1 cellular context compared by ENCODE assay signal in genomic region chr2:36966370-36967235, GRCh38.
A peak's percentile ranks its signal among the peaks of the same experiment; 100 is the strongest.
TF ChIP-seq lines count a peak whose summit lies in the region.

STRN (minus strand) TSS chr2:36966536; CDS start chr2:36966463, 73 bp downstream.

TF ChIP-seq in HepG2, 621 proteins besides CTCF, POLR2A, EP300 and RAD21 (continued from another document and continues in another):
- TF ChIP-seq HMGXB3 (CRISPR knock-in tag; IDR thresholded peaks at IDR 0.05; ENCODE audit: borderline replicate concordance) (no peak; the same call in 1 of the 2 replicates), ZNF597 (CRISPR knock-in tag; IDR thresholded peaks at IDR 0.05) (no peak), SRSF9 (IDR thresholded peaks at IDR 0.05; ENCODE audit: borderline replicate concordance, insufficient read depth, low read depth, low read length, poor library complexity, severe bottlenecking) (no peak), CCDC6 (CRISPR knock-in tag; IDR thresholded peaks at IDR 0.05) (peak; percentile 67; the same call in 1 of the 2 replicates), STAT5B (CRISPR knock-in tag; IDR thresholded peaks at IDR 0.05) (no peak), ZNF552 (CRISPR knock-in tag; IDR thresholded peaks at IDR 0.05; ENCODE audit: borderline replicate concordance) (no peak), ZNF230 (CRISPR knock-in tag; IDR thresholded peaks at IDR 0.05) (peak; percentile 81), MXD1 (CRISPR knock-in tag; IDR thresholded peaks at IDR 0.05) (peak; percentile 79), TOPORS (CRISPR knock-in tag; IDR thresholded peaks at IDR 0.05) (0 out of 2 replicates have a peak, but pooled peaks have one; percentile 38), CAMTA2 (CRISPR knock-in tag; IDR thresholded peaks at IDR 0.05; ENCODE audit: borderline replicate concordance) (peak; percentile 57; the same call in 1 of the 2 replicates), TERF1 (CRISPR knock-in tag; IDR thresholded peaks at IDR 0.05) (no peak), KAT8 (CRISPR knock-in tag; IDR thresholded peaks at IDR 0.05) (peak; percentile 52; the same call in 1 of the 2 replicates), ZNF431 (CRISPR knock-in tag; IDR thresholded peaks at IDR 0.05; ENCODE audit: borderline replicate concordance, low read depth) (0 out of 2 replicates have a peak, but pooled peaks have one; percentile 89), ZNF407 (CRISPR knock-in tag; IDR thresholded peaks at IDR 0.05; ENCODE audit: not compliant biosample characterization) (peak; percentile 88), ZC3H13 (CRISPR knock-in tag; IDR thresholded peaks at IDR 0.05) (peak; percentile 86), ZNF142 (CRISPR knock-in tag; IDR thresholded peaks at IDR 0.05) (peak; percentile 99), HNRNPLL (IDR thresholded peaks at IDR 0.05; ENCODE audit: low read depth, low read length, poor library complexity, severe bottlenecking) (peak; percentile 74), KDM5B (CRISPR knock-in tag; IDR thresholded peaks at IDR 0.05; ENCODE audit: borderline replicate concordance) (peak; percentile 71; the same call in 1 of the 2 replicates), RFXAP (CRISPR knock-in tag; IDR thresholded peaks at IDR 0.05; ENCODE audit: borderline replicate concordance) (peak; percentile 3; the same call in 1 of the 2 replicates), FOXJ3 (CRISPR knock-in tag; IDR thresholded peaks at IDR 0.05; ENCODE audit: borderline replicate concordance) (no peak), ZNF687 (CRISPR knock-in tag; IDR thresholded peaks at IDR 0.05) (peak; percentile 96), DDIT3 (CRISPR knock-in tag; IDR thresholded peaks at IDR 0.05) (no peak), ISL2 (CRISPR knock-in tag; IDR thresholded peaks at IDR 0.05) (peak; percentile 26; the same call in 1 of the 2 replicates), TARDBP (CRISPR knock-in tag; IDR thresholded peaks at IDR 0.05) (peak; percentile 73), ZNF235 (CRISPR knock-in tag; IDR thresholded peaks at IDR 0.05; ENCODE audit: borderline replicate concordance) (peak; percentile 20; the same call in 1 of the 2 replicates)
